14 cellular contexts compared by ENCODE assay signal in genomic region chr6:17486680-17487079, GRCh38.
DNase-seq lines count a peak whose midpoint lies in the region; ATAC-seq and TF ChIP-seq lines count a peak whose summit lies in the region.
"Had no signal": no experiment of that assay in that cellular context is flagged by ENCODE, and none has a peak within 500 bp of the region (broad histone marks: within the 10 kb centered on the region; RNA-seq: fewer than 3 reads in every experiment).

No MANE protein-coding gene starts in this region.

- H3K27ac ChIP-seq in HEK293 (ENCODE audit: extremely low read depth, low read depth, low read length) (no peak overlapping the region), endodermal cell (ENCODE audit: low read depth, low read length) (no peak overlapping the region), left ventricle myocardium inferior (replicated peaks) (peak overlapping the region; percentile 67), gastrocnemius medialis (peak overlapping the region; percentile 93 to 98 (median 95)), body of pancreas (no peak overlapping the region)
- H3K27ac ChIP-seq: A549 had no signal

- peak overlapping the region; percentile 16 for H3K27ac Mint-ChIP-seq in endodermal cell
- H3K27ac Mint-ChIP-seq: CD8-positive, alpha-beta memory T cell; HFFc6 had no signal

- peaks cover 60% of the 10 kb centered on the region for H3K36me3 Mint-ChIP-seq in endodermal cell (ENCODE audit: low read depth)
- H3K36me3 Mint-ChIP-seq: CD8-positive, alpha-beta memory T cell had no signal

- H3K9me3 ChIP-seq in HEK293 (ENCODE audit: control insufficient read depth, insufficient read depth, low read depth, low read length) (no peaks in the 10 kb centered on the region), endodermal cell (ENCODE audit: control insufficient read depth, low read length) (peaks cover 5% of the 10 kb centered on the region), left ventricle myocardium inferior (replicated peaks) (no peaks in the 10 kb centered on the region), gastrocnemius medialis (no peaks in the 10 kb centered on the region), body of pancreas (no peaks in the 10 kb centered on the region)
- H3K9me3 ChIP-seq: A549, Caco-2, HAP-1 had no signal

- DNase-seq in endodermal cell (no peak), left ventricle myocardium inferior (peak; percentile 26), gastrocnemius medialis (no peak), body of pancreas (no peak), NCI-H526 treated with DMSO at 0.1 percent for 48 hours (lab: John Stamatoyannopoulos, UW) (no peak)
- no peak for DNase-seq in stimulated activated CD4-positive, alpha-beta T cell treated with anti-CD3 and anti-CD28 coated beads, Interleukin-1b, Interleukin-23, amount 100 ng/mL, for 48 hours
- DNase-seq: Caco-2; CD8-positive, alpha-beta memory T cell; DND-41; GF-D8; HFFc6 had no signal

- ATAC-seq in gastrocnemius medialis: no peak
- ATAC-seq in body of pancreas: no peak
- ATAC-seq: A549 had no signal

- H3K27me3 Mint-ChIP-seq in endodermal cell (ENCODE audit: insufficient read depth): no peaks in the 10 kb centered on the region

- H3K27me3 ChIP-seq in endodermal cell (ENCODE audit: control insufficient read depth, insufficient read depth, low read length, poor library complexity, severe bottlenecking) (no peaks in the 10 kb centered on the region), left ventricle myocardium inferior (ENCODE audit: low read depth) (no peaks in the 10 kb centered on the region), gastrocnemius medialis (no peaks in the 10 kb centered on the region), body of pancreas (no peaks in the 10 kb centered on the region)

- intact Hi-C loops in left ventricle myocardium inferior (cut with micrococcal nuclease) (no loop called here), gastrocnemius medialis (cut with DNase I; ENCODE audit: low total_unique reads) (no loop called here), body of pancreas (cut with DNase I) (no loop called here)

- H3K4me3 Mint-ChIP-seq in endodermal cell: no peak overlapping the region
- H3K4me3 Mint-ChIP-seq: CD8-positive, alpha-beta memory T cell; HFFc6 had no signal

- H3K4me1 ChIP-seq in HEK293 (ENCODE audit: control insufficient read depth, insufficient read depth, low read length) (peaks cover 25% of the 10 kb centered on the region), endodermal cell (ENCODE audit: control insufficient read depth, insufficient read depth, low read length) (no peaks in the 10 kb centered on the region), left ventricle myocardium inferior (peaks cover 56% of the 10 kb centered on the region), gastrocnemius medialis (peaks cover 51 to 53% of the 10 kb centered on the region in 2 donors), body of pancreas (no peaks in the 10 kb centered on the region)
- H3K4me1 ChIP-seq: A549, Caco-2 had no signal

- in situ Hi-C loops in gastrocnemius medialis (cut with MboI; ENCODE audit: low sequenced_read_pairs in 4 of 4): loop anchor here in 2 of 4 donors (10.0 to 25.0 kb wide), 2 partner anchors 92 to 199 kb away; partner anchors contain the start of genes CAP2 (in 1 of the 2) and RBM24 (in 1 of the 2)

- no peak overlapping the region for H3K9ac ChIP-seq in endodermal cell (ENCODE audit: extremely low read depth, low read length, poor library complexity, severe bottlenecking)

- no peak for TF ChIP-seq POLR2A in gastrocnemius medialis (IDR thresholded peaks at IDR 0.05)
- TF ChIP-seq POLR2A in body of pancreas (IDR thresholded peaks at IDR 0.05): no peak

- 92 to 96% methylated on average over 3 to 4 of the region's 4 CpGs for WGBS in endodermal cell (ENCODE audit: insufficient coverage in 1 of 2, insufficient read length in 1 of 2), 2 experiments
- 95 to 97% methylated on average over 4 of the region's 4 CpGs for WGBS in body of pancreas, 2 donors

- H3K36me3 ChIP-seq in HEK293 (ENCODE audit: control insufficient read depth in 2 of 2, insufficient read depth in 1 of 2, low read length in 2 of 2) (no peaks in the 10 kb centered on the region), endodermal cell (ENCODE audit: control insufficient read depth, insufficient read depth, low read length) (peaks cover 51% of the 10 kb centered on the region), left ventricle myocardium inferior (no peaks in the 10 kb centered on the region), gastrocnemius medialis (peaks cover 0 to 7% of the 10 kb centered on the region in 2 donors), body of pancreas (replicated peaks in 1 of 2; ENCODE audit: insufficient read depth in 1 of 2, low read depth in 2 of 2) (no peaks in the 10 kb centered on the region)
- H3K36me3 ChIP-seq: HAP-1 had no signal

- H3K9me3 Mint-ChIP-seq in endodermal cell: peaks cover 2% of the 10 kb centered on the region
- H3K9me3 Mint-ChIP-seq: HFFc6 had no signal

- H3K4me1 Mint-ChIP-seq in endodermal cell: peaks cover 8% of the 10 kb centered on the region
- H3K4me1 Mint-ChIP-seq: CD8-positive, alpha-beta memory T cell had no signal

- POLR2A ChIA-PET in HEK293 (lab: Yijun Ruan, JAX): no interaction called here

- H3K4me3 ChIP-seq in HEK293 (ENCODE audit: low read depth, low read length): no peak overlapping the region
- H3K4me3 ChIP-seq in endodermal cell (ENCODE audit: low read length): no peak overlapping the region
- no peak overlapping the region for H3K4me3 ChIP-seq in left ventricle myocardium inferior
- H3K4me3 ChIP-seq in gastrocnemius medialis: no peak overlapping the region
- no peak overlapping the region for H3K4me3 ChIP-seq in body of pancreas
- H3K4me3 ChIP-seq: A549, HAP-1 had no signal

- CTCF ChIA-PET in HEK293 (lab: Yijun Ruan, JAX): no interaction called here

- no peak for TF ChIP-seq CTCF in HEK293 (tag by site-specific recombination; IDR thresholded peaks at IDR 0.05)
- TF ChIP-seq CTCF in endodermal cell (conservative IDR thresholded peaks at IDR 0.05): no peak
- TF ChIP-seq CTCF in left ventricle myocardium inferior (IDR thresholded peaks at IDR 0.05; ENCODE audit: borderline replicate concordance): no peak
- no peak for TF ChIP-seq CTCF in gastrocnemius medialis (IDR thresholded peaks at IDR 0.05 in 4 of 5, conservative IDR thresholded peaks at IDR 0.05 in 1 of 5)
- TF ChIP-seq CTCF in body of pancreas (IDR thresholded peaks at IDR 0.05): no peak

TF ChIP-seq in HEK293, 187 proteins besides CTCF, POLR2A, EP300 and RAD21:
- TF ChIP-seq ZNF24 (tag by site-specific recombination; IDR thresholded peaks at IDR 0.05) (no peak), KLF9 (tag by site-specific recombination; IDR thresholded peaks at IDR 0.05; ENCODE audit: low read depth) (no peak), ZNF10 (tag by site-specific recombination; IDR thresholded peaks at IDR 0.05) (no peak), ZSCAN16 (tag by site-specific recombination; IDR thresholded peaks at IDR 0.05) (0 out of 2 replicates have a peak, but pooled peaks have one; percentile 17)
TF ChIP-seq in HEK293: peak in this region for 1.

Comparison
In these comparisons a context has a peak if more than half of its experiments do, and no peak if none do; other contexts are left out.
1. H3K27ac ChIP-seq: peak in left ventricle myocardium inferior (single experiment) and gastrocnemius medialis (4 of 4); none in HEK293 (single experiment), endodermal cell (single experiment) and body of pancreas (0 of 4).